Comparison of ENCODE assay signal across 19 cellular contexts in the genomic region with DNA sequence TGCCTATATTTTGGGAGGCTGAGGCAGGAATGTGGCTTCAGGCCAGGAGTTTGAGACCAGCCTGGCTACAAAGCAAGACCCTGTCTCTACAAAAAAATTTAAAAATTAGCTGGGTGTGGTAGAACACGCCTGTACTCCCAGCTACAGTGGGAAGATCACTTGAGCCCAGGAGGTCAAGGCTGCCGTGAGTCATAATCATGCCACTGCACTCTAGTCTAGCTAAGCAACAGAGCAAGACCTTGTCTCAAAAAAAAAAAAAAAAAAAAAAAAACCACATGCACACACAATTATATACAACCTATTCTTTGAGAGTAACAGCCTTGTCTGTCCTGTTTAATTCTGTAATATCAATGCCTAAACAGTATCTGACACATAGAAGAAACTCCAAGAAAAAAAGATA. TPM values are rescaled to one million over a fixed set of nuclear protein-coding genes. Genes with fewer than 3 reads are reported as not detected.
A peak's percentile ranks its signal among the peaks of the same experiment; 100 is the strongest.
DNase-seq lines count a peak whose midpoint lies in the region; ATAC-seq, FAIRE-seq and TF ChIP-seq lines count a peak whose summit lies in the region.
"Had no signal": no experiment of that assay in that cellular context is flagged by ENCODE, and none has a peak within 500 bp of the region (broad histone marks: within the 10 kb centered on the region; RNA-seq: fewer than 3 reads in every experiment).

No MANE protein-coding gene starts in this region.

- no peak overlapping the region for H3K4me3 Mint-ChIP-seq in activated naive CD4-positive, alpha-beta T cell treated with anti-CD3 and anti-CD28 coated beads, Interleukin-2, amount 10 ng/mL, durations not matched to agents 7 days and 5 days
- H3K4me3 Mint-ChIP-seq: activated CD4-positive, alpha-beta memory T cell treated with anti-CD3 and anti-CD28 coated beads, Interleukin-2, amount 10 ng/mL, durations not matched to agents 7 days and 5 days; neural crest cell had no signal

- peaks cover 97% of the 10 kb centered on the region for H3K36me3 ChIP-seq in RWPE2 (ENCODE audit: low read depth)
- peaks cover 2% of the 10 kb centered on the region for H3K36me3 ChIP-seq in fibroblast of lung (ENCODE audit: control insufficient read depth, insufficient read depth, low read length)
- peaks cover 4 to 31% (median 16%) of the 10 kb centered on the region in 3 donors for H3K36me3 ChIP-seq in pancreas

- no peak overlapping the region for H3K27ac Mint-ChIP-seq in activated naive CD4-positive, alpha-beta T cell treated with anti-CD3 and anti-CD28 coated beads, Interleukin-2, amount 10 ng/mL, durations not matched to agents 7 days and 5 days
- H3K27ac Mint-ChIP-seq: activated CD4-positive, alpha-beta memory T cell treated with anti-CD3 and anti-CD28 coated beads, Interleukin-2, amount 10 ng/mL, durations not matched to agents 7 days and 5 days had no signal

- TF ChIP-seq CTCF in RWPE2 (IDR thresholded peaks at IDR 0.05; ENCODE audit: poor library complexity, severe bottlenecking) (no peak), fibroblast of lung (conservative IDR thresholded peaks at IDR 0.05 in 1 of 2, IDR thresholded peaks at IDR 0.05 in 1 of 2; ENCODE audit: low read depth in 1 of 2, low read length in 2 of 2) (no peak), retinal pigment epithelial cell (conservative IDR thresholded peaks at IDR 0.05; ENCODE audit: low read depth, low read length) (no peak), pancreas (IDR thresholded peaks at IDR 0.05) (no peak)

- no peaks in the 10 kb centered on the region for H3K79me2 ChIP-seq in fibroblast of lung (ENCODE audit: control insufficient read depth, insufficient read depth, low read length)

- no peak overlapping the region for H2AFZ ChIP-seq in fibroblast of lung (ENCODE audit: low read length)

- no peaks in the 10 kb centered on the region for H3K9me3 Mint-ChIP-seq in activated naive CD4-positive, alpha-beta T cell treated with anti-CD3 and anti-CD28 coated beads, Interleukin-2, amount 10 ng/mL, durations not matched to agents 7 days and 5 days
- H3K9me3 Mint-ChIP-seq: activated CD4-positive, alpha-beta memory T cell treated with anti-CD3 and anti-CD28 coated beads, Interleukin-2, amount 10 ng/mL, durations not matched to agents 7 days and 5 days; neural crest cell had no signal

- no peak overlapping the region for H3K9ac ChIP-seq in fibroblast of lung (ENCODE audit: insufficient read depth, low read length)

- CTCF ChIA-PET in activated naive CD4-positive, alpha-beta T cell treated with anti-CD3 and anti-CD28 coated beads, Interleukin-2, amount 10 ng/mL, durations not matched to agents 7 days and 5 days (lab: Charles Lee) = interaction anchor here (1.2 to 7.3 kb wide), 4 partner anchors 31 to 377 kb away, joined by 3 to 63 read pairs (median 3); no protein-coding TSS in a partner anchor

- H3K27ac ChIP-seq in RWPE2 (ENCODE audit: poor library complexity, severe bottlenecking) = no peak overlapping the region
- no peak overlapping the region for H3K27ac ChIP-seq in fibroblast of lung (ENCODE audit: insufficient read depth, low read length)
- no peak overlapping the region for H3K27ac ChIP-seq in pancreas
- H3K27ac ChIP-seq: BLaER1 treated with 17β-estradiol and CSF1 and Interleukin-3, amounts not matched to agents 10 nM and 100 nM; lower lobe of right lung; sigmoid colon; vagina had no signal

- H3K27me3 ChIP-seq in RWPE2 (ENCODE audit: insufficient read depth, poor library complexity, severe bottlenecking) (no peaks in the 10 kb centered on the region), fibroblast of lung (ENCODE audit: control insufficient read depth, insufficient read depth, low read length) (no peaks in the 10 kb centered on the region), pancreas (no peaks in the 10 kb centered on the region)
- H3K27me3 ChIP-seq: BLaER1 treated with 17β-estradiol and CSF1 and Interleukin-3, amounts not matched to agents 10 nM and 100 nM; sigmoid colon; vagina had no signal

- DNase-seq in H4 (ENCODE audit: low spot score) = peak; percentile 36
- DNase-seq in RWPE2 (ENCODE audit: low spot score) = no peak
- DNase-seq in fibroblast of lung (ENCODE audit: low read depth in 2 of 2) = peak; percentile 58 to 79
- peak; percentile 79 for DNase-seq in retinal pigment epithelial cell (ENCODE audit: low read depth)
- no peak for DNase-seq in activated naive CD4-positive, alpha-beta T cell treated with anti-CD3 and anti-CD28 coated beads, Interleukin-2, amount 10 ng/mL, durations not matched to agents 7 days and 5 days
- no peak for DNase-seq in pancreas
- no peak for DNase-seq in hypothalamus (lab: John Stamatoyannopoulos, UW)
- DNase-seq: activated CD4-positive, alpha-beta memory T cell treated with anti-CD3 and anti-CD28 coated beads, Interleukin-2, amount 10 ng/mL, durations not matched to agents 7 days and 5 days; lower lobe of right lung; NCI-H1930; NCI-H774; SHP77; sigmoid colon; stimulated activated naive CD4-positive, alpha-beta T cell had no signal

- no peak overlapping the region for H3K4me2 ChIP-seq in fibroblast of lung (ENCODE audit: extremely low read depth, insufficient read depth, low read length)
- H3K4me2 ChIP-seq: BLaER1 treated with 17β-estradiol and CSF1 and Interleukin-3, amounts not matched to agents 10 nM and 100 nM had no signal

- peaks cover 2% of the 10 kb centered on the region for H3K4me1 Mint-ChIP-seq in activated naive CD4-positive, alpha-beta T cell treated with anti-CD3 and anti-CD28 coated beads, Interleukin-2, amount 10 ng/mL, durations not matched to agents 7 days and 5 days
- H3K4me1 Mint-ChIP-seq: neural crest cell had no signal

- FAIRE-seq in pancreas (lab: Jason Lieb, UNC) = no peak

- WGBS in pancreas, 2 donors = 82 to 85% methylated on average over 2 of the region's 2 CpGs

- no peaks in the 10 kb centered on the region for H3K9me3 ChIP-seq in RWPE2 (ENCODE audit: severe bottlenecking)
- H3K9me3 ChIP-seq in fibroblast of lung (ENCODE audit: control insufficient read depth, insufficient read depth, low read depth, low read length) = no peaks in the 10 kb centered on the region
- no peaks in the 10 kb centered on the region for H3K9me3 ChIP-seq in pancreas
- H3K9me3 ChIP-seq: BLaER1 treated with 17β-estradiol and CSF1 and Interleukin-3, amounts not matched to agents 10 nM and 100 nM; lower lobe of right lung; sigmoid colon; vagina had no signal

- no peaks in the 10 kb centered on the region for H4K20me1 ChIP-seq in fibroblast of lung (ENCODE audit: control insufficient read depth, extremely low read depth, insufficient read depth, low read length)

- H3K4me3 ChIP-seq in RWPE2 (ENCODE audit: severe bottlenecking) (no peak overlapping the region), fibroblast of lung (replicated peaks in 1 of 4; ENCODE audit: control extremely low read depth in 1 of 4, insufficient read depth in 1 of 4, low read depth in 3 of 4, low read length in 4 of 4) (no peak overlapping the region), retinal pigment epithelial cell (ENCODE audit: low read length) (no peak overlapping the region), pancreas (no peak overlapping the region)
- H3K4me3 ChIP-seq: BLaER1 treated with 17β-estradiol and CSF1 and Interleukin-3, amounts not matched to agents 10 nM and 100 nM; lower lobe of right lung; sigmoid colon; vagina had no signal

- peaks cover 38% of the 10 kb centered on the region for H3K36me3 Mint-ChIP-seq in activated naive CD4-positive, alpha-beta T cell treated with anti-CD3 and anti-CD28 coated beads, Interleukin-2, amount 10 ng/mL, durations not matched to agents 7 days and 5 days

- intact Hi-C loops in pancreas (cut with DNase I) = loop anchor here in 1 of 3 donors (10.0 kb wide), 1 partner anchor 87 kb away; no protein-coding TSS in a partner anchor

- H3K4me1 ChIP-seq in RWPE2 (ENCODE audit: insufficient read depth, poor library complexity, severe bottlenecking) = peaks cover 3% of the 10 kb centered on the region
- no peaks in the 10 kb centered on the region for H3K4me1 ChIP-seq in fibroblast of lung (ENCODE audit: control insufficient read depth, extremely low read depth, insufficient read depth, low read length)
- H3K4me1 ChIP-seq in pancreas = no peaks in the 10 kb centered on the region
- H3K4me1 ChIP-seq: lower lobe of right lung, sigmoid colon, vagina had no signal

- no peaks in the 10 kb centered on the region for H3K27me3 Mint-ChIP-seq in activated naive CD4-positive, alpha-beta T cell treated with anti-CD3 and anti-CD28 coated beads, Interleukin-2, amount 10 ng/mL, durations not matched to agents 7 days and 5 days
- H3K27me3 Mint-ChIP-seq: activated CD4-positive, alpha-beta memory T cell treated with anti-CD3 and anti-CD28 coated beads, Interleukin-2, amount 10 ng/mL, durations not matched to agents 7 days and 5 days had no signal

- peak; percentile 75 for ATAC-seq in RWPE2 (ENCODE audit: low read depth)
- ATAC-seq in pancreas = no peak
- ATAC-seq in GM18517 (IDR thresholded peaks at IDR 0.05; ENCODE audit: unreplicated experiment) = no peak

RNA-seq across cellular contexts. Expression of a gene that starts 15.1 kb away (rescaled TPM):
- total RNA-seq in H4 (2014; rRNA removed; shearing (Covaris generic)) = 16.5 and 17.3 TPM in 2 replicates
- total RNA-seq in fibroblast of lung (11.6 and 15.4 TPM in 2 replicates), pancreas (1 to 10 TPM; 2.1 to 5.1 (median 2.9) TPM)
- polyA plus RNA-seq in fibroblast of lung (9.6 and 12.1 TPM in 2 replicates), pancreas (1 to 10 TPM; 1.7 to 2.8 TPM)
- 6.7 and 9.0 TPM in 2 replicates for polyA plus RNA-seq in fibroblast of lung (2012)
- 1.2 and 1.7 TPM in 2 replicates for polyA minus RNA-seq in fibroblast of lung (ENCODE audit: low replicate concordance)

RNA-seq across cellular contexts. Expression of a gene that starts 38.4 kb away (rescaled TPM):
- 29.4 and 59.0 TPM in 2 replicates for total RNA-seq in H4 (2014; rRNA removed; shearing (Covaris generic))
- total RNA-seq in fibroblast of lung (43.1 and 62.9 TPM in 2 replicates), pancreas (10 to 100 TPM; 16.4 to 40.1 (median 28.2) TPM)
- polyA plus RNA-seq in fibroblast of lung (186 and 217 TPM in 2 replicates), pancreas (10 to 100 TPM; 18.1 to 42.4 TPM)
- 133 and 161 TPM in 2 replicates for polyA plus RNA-seq in fibroblast of lung (2012)
- 70.6 and 94.8 TPM in 2 replicates for polyA minus RNA-seq in fibroblast of lung (ENCODE audit: low replicate concordance)

RNA-seq across cellular contexts. Expression of a gene that starts 39.7 kb away (rescaled TPM):
- 24.4 and 24.9 TPM in 2 replicates for total RNA-seq in H4 (2014; rRNA removed; shearing (Covaris generic))
- 384 and 664 TPM in 2 replicates for total RNA-seq in fibroblast of lung
- polyA plus RNA-seq in fibroblast of lung = 129 and 166 TPM in 2 replicates
- 71.5 and 99.2 TPM in 2 replicates for polyA plus RNA-seq in fibroblast of lung (2012)
- polyA minus RNA-seq in fibroblast of lung (ENCODE audit: low replicate concordance) = 162 and 214 TPM in 2 replicates
- 10 to 100 TPM in 3 of 6 donors, 1 to 10 TPM in 3; 7.9 to 17.1 (median 12.3) TPM for total RNA-seq in pancreas
- 10 to 100 TPM; 11.7 TPM for polyA plus RNA-seq in pancreas

RNA-seq across cellular contexts. Expression of a gene that starts 54.6 kb away (rescaled TPM):
- under 0.01 TPM in 1 of 2 replicates, not detected in the other for total RNA-seq in H4 (2014; rRNA removed; shearing (Covaris generic))
- total RNA-seq in fibroblast of lung (under 0.01 and 0.17 TPM in 2 replicates), pancreas (under 1 TPM in 4 of 6 donors, not detected in 2; 0.08 to 0.51 (median 0.28) TPM)
- polyA plus RNA-seq in fibroblast of lung (0.01 TPM in 1 of 2 replicates, not detected in the other), pancreas (under 1 TPM; 0.08 to 0.09 TPM)
- polyA plus RNA-seq in fibroblast of lung (2012) = 0.02 and 0.10 TPM in 2 replicates
- polyA minus RNA-seq in fibroblast of lung (ENCODE audit: low replicate concordance) = not detected in 2 replicates
- total RNA-seq: activated CD4-positive, alpha-beta memory T cell treated with anti-CD3 and anti-CD28 coated beads, Interleukin-2, amount 10 ng/mL, durations not matched to agents 7 days and 5 days; G401; vagina had no signal

Comparison
In these comparisons a context has a peak if more than half of its experiments do, and no peak if none do; other contexts are left out.
1. DNase-seq: peak in H4 (single experiment), fibroblast of lung (2 of 2) and retinal pigment epithelial cell (single experiment); none in RWPE2 (single experiment), activated naive CD4-positive, alpha-beta T cell treated with anti-CD3 and anti-CD28 coated beads, Interleukin-2, amount 10 ng/mL, durations not matched to agents 7 days and 5 days (single experiment), pancreas (0 of 6) and hypothalamus (0 of 51).
2. RNA of a gene that starts 39.7 kb away (total RNA-seq): 384 to 664 TPM in fibroblast of lung; 24.4 to 24.9 TPM in H4 and 7.9 to 17.1 TPM in pancreas; every median in the first group is over 10 times any median in the second.